ENCODE assay signal across 16 cellular contexts in genomic region chr1:109840011-109840629, GRCh38.
"Had no signal": no experiment of that assay in that cellular context is flagged by ENCODE, and none has a peak within 500 bp of the region (broad histone marks: within the 10 kb centered on the region; RNA-seq: fewer than 3 reads in every experiment).

No MANE protein-coding gene starts in this region.

- H3K27me3 ChIP-seq: hepatocyte, neutrophil, tibial artery had no signal

- H3K79me2 ChIP-seq: hepatocyte, parathyroid adenoma had no signal

- H3K4me3 ChIP-seq: hepatocyte, mucosa of descending colon, tibial artery had no signal

- DNase-seq: activated CD4-positive, alpha-beta memory T cell treated with anti-CD3 and anti-CD28 coated beads for 36 hours; activated CD4-positive, alpha-beta T cell treated with anti-CD3 and anti-CD28 coated beads for 4 hours; activated naive CD8-positive, alpha-beta T cell treated with anti-CD3 and anti-CD28 coated beads, Interleukin-2, amount 10 ng/mL, durations not matched to agents 7 days and 5 days; anterior cingulate cortex; cortex of kidney; mucosa of descending colon; SK-N-SH; stimulated activated naive CD8-positive, alpha-beta T cell treated with anti-CD3 and anti-CD28 coated beads, Interleukin-15, Interleukin-2, amounts not matched to agents 100 U/mL and 50 U/mL, for 24 hours; substantia nigra; tibial artery had no signal

- H3K4me2 ChIP-seq: hepatocyte had no signal

- H2AFZ ChIP-seq: hepatocyte, parathyroid adenoma had no signal

- H3K27ac ChIP-seq: hepatocyte, neutrophil, parathyroid adenoma, tibial artery had no signal

- H3K9ac ChIP-seq: parathyroid adenoma, SK-N-SH had no signal

- ATAC-seq: left lobe of liver; mucosa of descending colon; natural killer cell treated with Interleukin-12 subunit alpha and Interleukin-12 subunit beta and Interleukin-15 and Interleukin-18, amount 100 ng/mL, for 72 hours; stimulated activated naive CD8-positive, alpha-beta T cell treated with anti-CD3 and anti-CD28 coated beads, Interleukin-15, Interleukin-2, amounts not matched to agents 100 U/mL and 50 U/mL, for 24 hours; WTC11 had no signal

- H3K4me1 ChIP-seq: parathyroid adenoma, tibial artery had no signal

- H3K36me3 ChIP-seq: neutrophil, tibial artery had no signal

- H3K9me3 ChIP-seq: neutrophil, SK-N-SH, tibial artery had no signal
